ENCODE assay signal across 1 cellular context in genomic region chr4:174408841-174409552, GRCh38.
TF ChIP-seq lines count a peak whose summit lies in the region.

No MANE protein-coding gene starts in this region.

TF ChIP-seq in K562, 482 proteins besides CTCF, POLR2A, EP300 and RAD21 (continued from another document):
- TF ChIP-seq ZBTB40 (IDR thresholded peaks at IDR 0.05) = no peak
- no peak for TF ChIP-seq ZBTB40 (CRISPR knock-in tag; IDR thresholded peaks at IDR 0.05)
- TF ChIP-seq EP400 (IDR thresholded peaks at IDR 0.05) = no peak
- no peak for TF ChIP-seq PYGO2 (tag; IDR thresholded peaks at IDR 0.05)
- no peak for TF ChIP-seq ZNF699 (CRISPR knock-in tag; IDR thresholded peaks at IDR 0.05; ENCODE audit: insufficient replicate concordance)
- no peak for TF ChIP-seq ZFP36 (IDR thresholded peaks at IDR 0.05; ENCODE audit: low read depth, low read length, partially characterized antibody)
- TF ChIP-seq FOXK1 (CRISPR knock-in tag; IDR thresholded peaks at IDR 0.05; ENCODE audit: borderline replicate concordance) = no peak
- TF ChIP-seq CBX8 (IDR thresholded peaks at IDR 0.05; ENCODE audit: borderline replicate concordance, extremely low read depth, low read depth, low read length, poor library complexity, severe bottlenecking) = no peak
- TF ChIP-seq RBM34 (IDR thresholded peaks at IDR 0.05; ENCODE audit: borderline replicate concordance, insufficient read depth, low read length) = no peak
- TF ChIP-seq XRCC3 (IDR thresholded peaks at IDR 0.05) = no peak
- no peak for TF ChIP-seq ZNF253 (CRISPR knock-in tag; conservative IDR thresholded peaks at IDR 0.05)
TF ChIP-seq in K562: peak in this region for 0.
